ENCODE assay signal across 8 cellular contexts in the genomic region with DNA sequence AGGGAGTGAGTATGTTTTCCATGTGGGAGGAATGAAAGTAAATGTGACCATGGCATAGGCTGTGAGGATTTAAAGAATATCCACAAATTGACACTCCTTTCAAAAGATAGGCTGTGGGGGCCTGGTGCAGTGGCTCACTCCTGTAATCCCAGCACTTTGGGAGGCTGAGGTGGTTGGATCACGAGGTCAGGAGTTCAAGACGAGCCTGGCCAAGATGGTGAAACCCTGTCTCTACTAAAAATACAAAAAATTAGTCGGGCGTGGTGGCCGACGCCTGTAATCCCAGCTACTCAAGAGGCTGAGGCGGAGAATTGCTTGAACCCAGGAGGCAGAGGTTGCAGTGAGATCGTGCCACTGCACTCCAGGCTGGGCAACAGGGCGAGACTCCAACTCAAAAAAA. TPM values are rescaled to one million over a fixed set of nuclear protein-coding genes. Genes with fewer than 3 reads are reported as not detected.
DNase-seq lines count a peak whose midpoint lies in the region; ATAC-seq and TF ChIP-seq lines count a peak whose summit lies in the region.
"Not testable (repeated sequence)": the region's sequence is repeated elsewhere in the genome, so short reads cannot be mapped to it uniquely, and the experiment has no call there.

No MANE protein-coding gene starts in this region.

- DNase-seq in MG63 = peak; percentile 28
- DNase-seq in ascending aorta (ENCODE audit: low spot score in 2 of 2) = peak in 1 of 2 donors; percentile 50
- DNase-seq in left ventricle myocardium inferior; mesothelial cell of epicardium (ENCODE audit: low spot score in 2 of 2, unreplicated experiment in 2 of 2); vagina (ENCODE audit: extremely low spot score in 2 of 2): not testable (repeated sequence)
- peak; percentile 42 for DNase-seq in sciatic nerve (ENCODE audit: low spot score)

- not testable (repeated sequence) for H3K4me3 Mint-ChIP-seq in mesothelial cell of epicardium

- not testable (repeated sequence) for ATAC-seq in sciatic nerve

- intact Hi-C loops in ascending aorta (cut with DNase I); left ventricle myocardium inferior (cut with micrococcal nuclease); sciatic nerve (cut with DNase I); vagina (cut with DNase I): not testable (repeated sequence)

- H3K36me3 Mint-ChIP-seq in mesothelial cell of epicardium = not testable (repeated sequence)

- not testable (repeated sequence) for H3K9me3 Mint-ChIP-seq in mesothelial cell of epicardium

- H3K27ac ChIP-seq in ascending aorta (peak overlapping the region; percentile 63 to 69), esophagus (ENCODE audit: low read depth in 2 of 2, low read length in 1 of 2) (peak overlapping the region; percentile 85 to 89), left ventricle myocardium inferior (replicated peaks) (peak overlapping the region; percentile 84), subcutaneous abdominal adipose tissue (ENCODE audit: low read depth, low read length) (peak overlapping the region; percentile 11), vagina (peak overlapping the region; percentile 69)

- H3K4me1 ChIP-seq in ascending aorta = not testable (repeated sequence)
- peaks cover 0 to 19% of the 10 kb centered on the region in 2 donors for H3K4me1 ChIP-seq in esophagus (ENCODE audit: control insufficient read depth in 2 of 2, insufficient read depth in 2 of 2, low read length in 1 of 2)
- H3K4me1 ChIP-seq in left ventricle myocardium inferior = peaks cover 28% of the 10 kb centered on the region
- H3K4me1 ChIP-seq in subcutaneous abdominal adipose tissue (ENCODE audit: control insufficient read depth in 5 of 5, insufficient read depth in 5 of 5, low read length in 5 of 5) = peaks cover 3 to 17% (median 9%) of the 10 kb centered on the region in 5 donors
- H3K4me1 ChIP-seq in vagina = peaks cover 20% of the 10 kb centered on the region

- not testable (repeated sequence) for H3K4me3 ChIP-seq in MG63; ascending aorta; esophagus (ENCODE audit: low read depth in 1 of 2, low read length in 2 of 2); left ventricle myocardium inferior; subcutaneous abdominal adipose tissue (ENCODE audit: low read depth in 1 of 5, low read length in 5 of 5); vagina

- not testable (repeated sequence) for TF ChIP-seq POLR2A in vagina (IDR thresholded peaks at IDR 0.05)

- H3K9me3 ChIP-seq in MG63; ascending aorta; esophagus (ENCODE audit: control insufficient read depth in 2 of 2, insufficient read depth in 1 of 2, low read depth in 1 of 2, low read length in 1 of 2); left ventricle myocardium inferior (replicated peaks); subcutaneous abdominal adipose tissue (ENCODE audit: control insufficient read depth in 5 of 5, low read length in 5 of 5); vagina: not testable (repeated sequence)

- peak overlapping the region; percentile 1 for H3K27ac Mint-ChIP-seq in mesothelial cell of epicardium

- WGBS in esophagus, 2 donors = 59 to 60% methylated on average over 9 of the region's 9 CpGs

- H3K9ac ChIP-seq in subcutaneous abdominal adipose tissue (ENCODE audit: low read length in 5 of 5) = not testable (repeated sequence)

- not testable (repeated sequence) for H3K27me3 ChIP-seq in MG63; ascending aorta; esophagus (ENCODE audit: control insufficient read depth in 1 of 2, insufficient read depth in 2 of 2, low read length in 2 of 2); left ventricle myocardium inferior (ENCODE audit: low read depth); subcutaneous abdominal adipose tissue (ENCODE audit: control insufficient read depth in 5 of 5, insufficient read depth in 4 of 5, low read length in 5 of 5); vagina

- not testable (repeated sequence) for H3K36me3 ChIP-seq in MG63; ascending aorta; esophagus (ENCODE audit: control insufficient read depth in 2 of 2, insufficient read depth in 2 of 2, low read length in 1 of 2); left ventricle myocardium inferior; subcutaneous abdominal adipose tissue (ENCODE audit: control insufficient read depth in 5 of 5, insufficient read depth in 5 of 5, low read length in 5 of 5); vagina

- TF ChIP-seq CTCF in ascending aorta (IDR thresholded peaks at IDR 0.05); left ventricle myocardium inferior (IDR thresholded peaks at IDR 0.05; ENCODE audit: borderline replicate concordance); mesothelial cell of epicardium (IDR thresholded peaks at IDR 0.05; ENCODE audit: unreplicated experiment); vagina (IDR thresholded peaks at IDR 0.05): not testable (repeated sequence)

- not testable (repeated sequence) for H3K4me1 Mint-ChIP-seq in mesothelial cell of epicardium

- not testable (repeated sequence) for H3K27me3 Mint-ChIP-seq in mesothelial cell of epicardium (ENCODE audit: low read depth)

RNA-seq across cellular contexts. Expression of a gene that starts 7.4 kb away (rescaled TPM):
- 200 and 236 TPM in 2 replicates for total RNA-seq in MG63 (2014; rRNA removed; shearing (Covaris generic); ENCODE audit: low replicate concordance)
- total RNA-seq in ascending aorta (14.4 TPM), left ventricle myocardium inferior (442 TPM), mesothelial cell of epicardium (144 to 154 TPM (median 149 TPM) in 3 replicates), sciatic nerve (120 TPM), vagina (127 TPM)
- 100 to 1,000 TPM; 268 to 282 TPM for polyA plus RNA-seq in esophagus

RNA-seq across cellular contexts. Expression of a gene that starts 32.5 kb away (rescaled TPM):
- total RNA-seq in MG63 (2014; rRNA removed; shearing (Covaris generic); ENCODE audit: low replicate concordance) = 18.1 and 33.0 TPM in 2 replicates
- total RNA-seq in ascending aorta (85.5 TPM), left ventricle myocardium inferior (29.0 TPM), mesothelial cell of epicardium (13.9 to 14.7 TPM (median 13.9 TPM) in 3 replicates), sciatic nerve (13.0 TPM), vagina (80.0 TPM)
- polyA plus RNA-seq in esophagus = 100 to 1,000 TPM; 153 to 185 TPM

Comparison
In these comparisons a context has a peak if more than half of its experiments do, and no peak if none do; other contexts are left out.
1. H3K27ac ChIP-seq: peak in every context shown above with its lines; median percentile 87 in esophagus; 84 in left ventricle myocardium inferior; 69 in vagina; 66 in ascending aorta; 11 in subcutaneous abdominal adipose tissue.